In the genomic region with DNA sequence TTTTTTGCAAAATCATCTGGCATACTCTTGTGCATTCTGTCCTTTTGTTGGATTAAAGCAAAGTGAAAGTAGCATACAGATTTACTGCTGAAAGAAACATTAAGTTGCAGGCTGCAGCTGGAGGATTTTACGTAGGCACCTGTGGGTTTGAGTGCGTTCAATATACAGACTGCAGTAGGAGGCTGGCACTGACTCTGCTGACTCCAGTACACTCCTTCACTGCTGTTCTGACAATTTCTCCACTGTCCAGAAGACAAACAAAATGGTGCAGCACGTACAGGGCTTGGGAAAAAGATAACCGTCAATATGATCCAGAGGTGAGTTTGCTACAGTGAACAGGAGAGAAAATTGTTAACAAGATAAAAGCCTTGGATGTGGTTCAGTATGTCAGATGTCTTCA, we compare ENCODE assay signal across 12 cellular contexts.
DNase-seq lines count a peak whose midpoint lies in the region; ATAC-seq and TF ChIP-seq lines count a peak whose summit lies in the region.
"Had no signal": no experiment of that assay in that cellular context is flagged by ENCODE, and none has a peak within 500 bp of the region (broad histone marks: within the 10 kb centered on the region; RNA-seq: fewer than 3 reads in every experiment).

No MANE protein-coding gene starts in this region.

- H3K27me3 ChIP-seq in duodenal mucosa (ENCODE audit: control insufficient read depth in 1 of 2, insufficient read depth in 2 of 2, low read length in 2 of 2), result no peaks in the 10 kb centered on the region
- no peaks in the 10 kb centered on the region for H3K27me3 ChIP-seq in prostate gland (replicated peaks; ENCODE audit: insufficient read depth)

- H3K27ac ChIP-seq in duodenal mucosa (ENCODE audit: low read depth, low read length) (no peak overlapping the region), prostate gland (no peak overlapping the region)

- CTCF ChIA-PET in activated CD8-positive, alpha-beta T cell treated with anti-CD3 and anti-CD28 coated beads for 36 hours (lab: Charles Lee), result interaction anchor here (2.3 kb wide), 1 partner anchor 44 kb away, joined by 8 read pairs; no protein-coding TSS in a partner anchor
- CTCF ChIA-PET in activated CD8-positive, alpha-beta T cell treated with anti-CD3 and anti-CD28 coated beads, Interleukin-2, amount 10 ng/mL, durations not matched to agents 7 days and 5 days (lab: Charles Lee), result no interaction called here

- intact Hi-C loops in activated CD8-positive, alpha-beta T cell treated with anti-CD3 and anti-CD28 coated beads for 36 hours (cut with micrococcal nuclease), result no loop called here
- intact Hi-C loops in prostate gland (cut with DNase I), result no loop called here

- H3K4me3 Mint-ChIP-seq in activated CD8-positive, alpha-beta T cell treated with anti-CD3 and anti-CD28 coated beads for 36 hours, result peak overlapping the region; percentile 24
- H3K4me3 Mint-ChIP-seq in activated CD8-positive, alpha-beta T cell treated with anti-CD3 and anti-CD28 coated beads, Interleukin-2, amount 10 ng/mL, durations not matched to agents 7 days and 5 days, result no peak overlapping the region

- no peaks in the 10 kb centered on the region for H3K9me3 Mint-ChIP-seq in activated CD8-positive, alpha-beta T cell treated with anti-CD3 and anti-CD28 coated beads for 36 hours
- H3K9me3 Mint-ChIP-seq in activated CD8-positive, alpha-beta T cell treated with anti-CD3 and anti-CD28 coated beads, Interleukin-2, amount 10 ng/mL, durations not matched to agents 7 days and 5 days (ENCODE audit: insufficient read depth), result no peaks in the 10 kb centered on the region
- H3K9me3 Mint-ChIP-seq: T-cell had no signal

- no peak for TF ChIP-seq POLR2A in prostate gland (IDR thresholded peaks at IDR 0.05)

- H3K4me3 ChIP-seq in duodenal mucosa (ENCODE audit: low read depth in 1 of 2, low read length in 2 of 2) (peak overlapping the region; percentile 25 to 26), prostate gland (peak overlapping the region in 1 of 2 donors; percentile 7)

- ATAC-seq in activated CD8-positive, alpha-beta T cell treated with anti-CD3 and anti-CD28 coated beads for 36 hours, result no peak
- ATAC-seq in activated CD8-positive, alpha-beta T cell treated with anti-CD3 and anti-CD28 coated beads, Interleukin-2, amount 10 ng/mL, durations not matched to agents 7 days and 5 days, result no peak

- H3K36me3 Mint-ChIP-seq in activated CD8-positive, alpha-beta T cell treated with anti-CD3 and anti-CD28 coated beads for 36 hours (ENCODE audit: low read depth), result no peaks in the 10 kb centered on the region
- H3K36me3 Mint-ChIP-seq in activated CD8-positive, alpha-beta T cell treated with anti-CD3 and anti-CD28 coated beads, Interleukin-2, amount 10 ng/mL, durations not matched to agents 7 days and 5 days (ENCODE audit: low read depth), result no peaks in the 10 kb centered on the region

- H3K27me3 Mint-ChIP-seq in activated CD8-positive, alpha-beta T cell treated with anti-CD3 and anti-CD28 coated beads for 36 hours, result no peaks in the 10 kb centered on the region
- H3K27me3 Mint-ChIP-seq in activated CD8-positive, alpha-beta T cell treated with anti-CD3 and anti-CD28 coated beads, Interleukin-2, amount 10 ng/mL, durations not matched to agents 7 days and 5 days (ENCODE audit: low read depth), result no peaks in the 10 kb centered on the region
- H3K27me3 Mint-ChIP-seq: T-cell had no signal

- no peak overlapping the region for H3K9ac ChIP-seq in duodenal mucosa (ENCODE audit: low read depth in 1 of 2, low read length in 2 of 2)

- DNase-seq in activated CD8-positive, alpha-beta T cell treated with anti-CD3 and anti-CD28 coated beads for 36 hours, result peak; percentile 7
- DNase-seq in activated CD8-positive, alpha-beta T cell treated with anti-CD3 and anti-CD28 coated beads, Interleukin-2, amount 10 ng/mL, durations not matched to agents 7 days and 5 days, result no peak
- DNase-seq in NCI-H526 (lab: John Stamatoyannopoulos, UW) (peak; percentile 15 to 49), prostate gland (ENCODE audit: low spot score) (peak; percentile 24), glomerular visceral epithelial cell (ENCODE audit: extremely low spot score) (no peak), HuH-7 (ENCODE audit: low spot score) (no peak)
- no peak for DNase-seq in activated CD8-positive, alpha-beta memory T cell treated with anti-CD3 and anti-CD28 coated beads, Interleukin-2, amount 50 U/mL, for 4 hours
- DNase-seq: hippocampal formation, mesendoderm, NCI-H524 treated with DMSO at 0.1 percent for 48 hours, T-cell had no signal

- H3K4me1 ChIP-seq in duodenal mucosa (ENCODE audit: control insufficient read depth in 1 of 2, insufficient read depth in 2 of 2, low read length in 2 of 2), result peaks cover 5 to 23% of the 10 kb centered on the region in 2 donors
- peaks cover 2% of the 10 kb centered on the region for H3K4me1 ChIP-seq in prostate gland (replicated peaks)

- H3K36me3 ChIP-seq in duodenal mucosa (ENCODE audit: control insufficient read depth in 1 of 2, insufficient read depth in 2 of 2, low read length in 2 of 2) (no peaks in the 10 kb centered on the region), prostate gland (no peaks in the 10 kb centered on the region)

- POLR2A ChIA-PET in activated CD8-positive, alpha-beta T cell treated with anti-CD3 and anti-CD28 coated beads for 36 hours (lab: Charles Lee), result no interaction called here
- POLR2A ChIA-PET in activated CD8-positive, alpha-beta T cell treated with anti-CD3 and anti-CD28 coated beads, Interleukin-2, amount 10 ng/mL, durations not matched to agents 7 days and 5 days (lab: Charles Lee), result no interaction called here

- WGBS in prostate gland, result 20% methylated on average over 4 of the region's 4 CpGs

- peaks cover 17% of the 10 kb centered on the region for H3K4me1 Mint-ChIP-seq in activated CD8-positive, alpha-beta T cell treated with anti-CD3 and anti-CD28 coated beads for 36 hours (ENCODE audit: low read depth)
- H3K4me1 Mint-ChIP-seq in activated CD8-positive, alpha-beta T cell treated with anti-CD3 and anti-CD28 coated beads, Interleukin-2, amount 10 ng/mL, durations not matched to agents 7 days and 5 days (ENCODE audit: low read depth), result peaks cover 7% of the 10 kb centered on the region

- H3K9me3 ChIP-seq in duodenal mucosa (ENCODE audit: control insufficient read depth in 1 of 2, low read length in 2 of 2) (no peaks in the 10 kb centered on the region), prostate gland (no peaks in the 10 kb centered on the region)

- no peak overlapping the region for H3K27ac Mint-ChIP-seq in activated CD8-positive, alpha-beta T cell treated with anti-CD3 and anti-CD28 coated beads for 36 hours
- H3K27ac Mint-ChIP-seq in activated CD8-positive, alpha-beta T cell treated with anti-CD3 and anti-CD28 coated beads, Interleukin-2, amount 10 ng/mL, durations not matched to agents 7 days and 5 days, result no peak overlapping the region
- H3K27ac Mint-ChIP-seq: T-cell had no signal

- no peak for TF ChIP-seq CTCF in activated CD8-positive, alpha-beta T cell treated with anti-CD3 and anti-CD28 coated beads for 36 hours (IDR thresholded peaks at IDR 0.05)
- no peak for TF ChIP-seq CTCF in prostate gland (IDR thresholded peaks at IDR 0.05)

Comparison
In these comparisons a context has a peak if more than half of its experiments do, and no peak if none do; other contexts are left out.
1. DNase-seq: peak in activated CD8-positive, alpha-beta T cell treated with anti-CD3 and anti-CD28 coated beads for 36 hours (single experiment), NCI-H526 (2 of 2) and prostate gland (single experiment); none in activated CD8-positive, alpha-beta T cell treated with anti-CD3 and anti-CD28 coated beads, Interleukin-2, amount 10 ng/mL, durations not matched to agents 7 days and 5 days (single experiment), glomerular visceral epithelial cell (single experiment), HuH-7 (single experiment) and activated CD8-positive, alpha-beta memory T cell treated with anti-CD3 and anti-CD28 coated beads, Interleukin-2, amount 50 U/mL, for 4 hours (single experiment).